9 cellular contexts compared by ENCODE assay signal in the genomic region with DNA sequence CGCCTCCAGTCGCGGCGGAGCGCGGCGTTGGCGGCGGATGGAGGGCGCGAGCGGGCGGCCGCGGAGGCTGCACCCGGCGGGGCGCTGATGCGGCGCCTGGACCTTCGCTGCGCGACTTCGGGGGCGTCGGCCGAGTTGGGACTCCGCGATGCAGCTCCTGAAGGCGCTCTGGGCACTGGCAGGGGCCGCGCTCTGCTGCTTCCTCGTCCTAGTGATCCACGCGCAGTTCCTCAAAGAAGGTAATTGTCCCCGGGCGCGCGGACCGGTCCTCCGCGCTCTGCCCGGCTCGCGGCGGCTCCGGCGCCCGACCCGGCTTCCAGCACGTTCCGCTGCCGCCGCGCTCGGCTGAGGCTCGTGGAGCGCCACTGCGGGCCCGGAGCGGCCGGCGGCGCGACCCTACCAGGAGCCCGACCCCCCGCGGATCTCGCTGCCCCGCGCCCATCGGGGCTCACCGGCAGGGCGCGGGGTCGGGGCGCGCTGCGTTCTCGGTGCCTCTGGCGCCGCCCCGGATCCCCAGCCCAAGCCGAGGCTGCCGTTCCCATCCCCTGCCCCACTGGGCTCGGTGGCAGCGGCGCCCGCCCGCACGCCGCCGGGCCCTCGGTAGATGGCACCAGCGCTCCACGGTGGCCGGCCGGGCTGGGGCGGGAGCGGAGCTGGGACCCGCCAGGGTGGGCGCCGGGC.
DNase-seq lines count a peak whose midpoint lies in the region; ATAC-seq and TF ChIP-seq lines count a peak whose summit lies in the region.
"Had no signal": no experiment of that assay in that cellular context is flagged by ENCODE, and none has a peak within 500 bp of the region (broad histone marks: within the 10 kb centered on the region; RNA-seq: fewer than 3 reads in every experiment).

No MANE protein-coding gene starts in this region.

- H3K9me3 Mint-ChIP-seq in endothelial cell (ENCODE audit: unreplicated experiment) (peaks cover 5% of the 10 kb centered on the region), neural progenitor cell (peaks cover 9% of the 10 kb centered on the region)

- H3K4me3 ChIP-seq in AG09309 (ENCODE audit: control insufficient read depth, low read depth, low read length) (no peak overlapping the region), neural progenitor cell (peak overlapping the region; percentile 77)
- H3K4me3 ChIP-seq: SJCRH30 had no signal

- H3K9me3 ChIP-seq in neural progenitor cell (ENCODE audit: low read depth): no peaks in the 10 kb centered on the region
- H3K9me3 ChIP-seq: SJCRH30 had no signal

- no peaks in the 10 kb centered on the region for H3K4me1 Mint-ChIP-seq in endothelial cell (ENCODE audit: unreplicated experiment)
- H3K4me1 Mint-ChIP-seq in neural progenitor cell: peaks cover 27% of the 10 kb centered on the region

- no peak overlapping the region for H3K9ac ChIP-seq in neural progenitor cell

- H3K27ac Mint-ChIP-seq in endothelial cell (ENCODE audit: unreplicated experiment) (no peak overlapping the region), neural progenitor cell (no peak overlapping the region)

- no peaks in the 10 kb centered on the region for H3K36me3 ChIP-seq in neural progenitor cell
- H3K36me3 ChIP-seq: SJCRH30 had no signal

- TF ChIP-seq CTCF in AG09309 (IDR thresholded peaks at IDR 0.05; ENCODE audit: control insufficient read depth, insufficient read depth, low read depth, low read length, missing control alignments) (peak; percentile 14), endothelial cell (IDR thresholded peaks at IDR 0.05; ENCODE audit: unreplicated experiment) (no peak), neural progenitor cell (IDR thresholded peaks at IDR 0.05) (peak; percentile 71)

- peaks cover 5% of the 10 kb centered on the region for H3K27me3 ChIP-seq in neural progenitor cell

- peaks cover 36% of the 10 kb centered on the region for H3K4me1 ChIP-seq in neural progenitor cell

- H3K4me3 Mint-ChIP-seq in endothelial cell (ENCODE audit: unreplicated experiment): no peak overlapping the region
- peak overlapping the region; percentile 57 for H3K4me3 Mint-ChIP-seq in neural progenitor cell

- H3K27me3 Mint-ChIP-seq in endothelial cell (ENCODE audit: unreplicated experiment) (peaks cover 10% of the 10 kb centered on the region), neural progenitor cell (ENCODE audit: insufficient read depth, low read depth) (peaks cover 6% of the 10 kb centered on the region)

- peaks cover 38% of the 10 kb centered on the region for H3K79me2 ChIP-seq in neural progenitor cell (ENCODE audit: low read depth)

- DNase-seq in AG09309 (ENCODE audit: low read depth) (no peak), NCI-H1105 (lab: John Stamatoyannopoulos, UW) (peak; percentile 47), endothelial cell (ENCODE audit: low spot score) (peak; percentile 74), neural progenitor cell (ENCODE audit: low spot score) (peak; percentile 88), NCI-H2196 (lab: John Stamatoyannopoulos, UW; ENCODE audit: unreplicated experiment) (no peak)
- DNase-seq: SJCRH30 had no signal

- H3K36me3 Mint-ChIP-seq in endothelial cell (ENCODE audit: low read depth, unreplicated experiment): peaks cover 3% of the 10 kb centered on the region
- peaks cover 2% of the 10 kb centered on the region for H3K36me3 Mint-ChIP-seq in neural progenitor cell

- peaks cover 48% of the 10 kb centered on the region for H4K20me1 ChIP-seq in neural progenitor cell (ENCODE audit: low read depth)

- no peak overlapping the region for H3K27ac ChIP-seq in neural progenitor cell
- H3K27ac ChIP-seq: SJCRH30 had no signal

- ATAC-seq in HG02678 (IDR thresholded peaks at IDR 0.05; ENCODE audit: unreplicated experiment): no peak
- ATAC-seq in HG03045 (IDR thresholded peaks at IDR 0.05; ENCODE audit: unreplicated experiment): no peak
- ATAC-seq in HG02642 (IDR thresholded peaks at IDR 0.05; ENCODE audit: poor library complexity, unreplicated experiment): no peak

- peaks cover 43% of the 10 kb centered on the region for H3F3A ChIP-seq in neural progenitor cell (ENCODE audit: low read depth)

- peak overlapping the region; percentile 97 for H3K4me2 ChIP-seq in neural progenitor cell

- H2AFZ ChIP-seq in neural progenitor cell (replicated peaks): no peak overlapping the region

Comparison
In these comparisons a context has a peak if more than half of its experiments do, and no peak if none do; other contexts are left out.
1. DNase-seq: peak in NCI-H1105 (single experiment), endothelial cell (single experiment) and neural progenitor cell (single experiment); none in AG09309 (single experiment) and NCI-H2196 (single experiment).